In genomic region chr14:60753264-60754126, GRCh38 we compare ENCODE assay signal across 9 cellular contexts. TPM values are rescaled to one million over a fixed set of nuclear protein-coding genes. Genes with fewer than 3 reads are reported as not detected.
DNase-seq lines count a peak whose midpoint lies in the region; ATAC-seq, FAIRE-seq and TF ChIP-seq lines count a peak whose summit lies in the region.
"Had no signal": no experiment of that assay in that cellular context is flagged by ENCODE, and none has a peak within 500 bp of the region (broad histone marks: within the 10 kb centered on the region; RNA-seq: fewer than 3 reads in every experiment).

No MANE protein-coding gene starts in this region.

- no peaks in the 10 kb centered on the region for H3K9me3 Mint-ChIP-seq in activated CD4-positive, alpha-beta T cell treated with anti-CD3 and anti-CD28 coated beads, Interleukin-2, amount 10 ng/mL, durations not matched to agents 24 days and 14 days

- CTCF ChIA-PET in HepG2 (lab: Yijun Ruan, JAX; ENCODE audit: low intra/inter-chr PET ratio, low total read pairs) = no interaction called here

- in situ Hi-C loops in HepG2 (cut with HindIII; ENCODE audit: extremely low pct_ligation_motif_present, low pct_unique_long_range_greater_than_20kb) = no loop called here

- POLR2A ChIA-PET in HepG2 (lab: Yijun Ruan, JAX) = no interaction called here

- TF ChIP-seq EP300 in HepG2 (IDR thresholded peaks at IDR 0.05; ENCODE audit: low read depth in 2 of 2, low read length in 2 of 2) (no peak), HepG2 (CRISPR knock-in tag; IDR thresholded peaks at IDR 0.05; ENCODE audit: borderline replicate concordance) (no peak)

- peaks cover 65% of the 10 kb centered on the region for H3K79me2 ChIP-seq in HepG2 (ENCODE audit: insufficient read depth, low read length)

- intact Hi-C loops in right lobe of liver (cut with DNase I) (no loop called here), HepG2 (cut with micrococcal nuclease; ENCODE audit: unreplicated experiment) (no loop called here), mucosa of descending colon (cut with DNase I, micrococcal nuclease) (no loop called here), sciatic nerve (cut with DNase I) (no loop called here)
- intact Hi-C loops in activated CD4-positive, alpha-beta T cell treated with anti-CD3 and anti-CD28 coated beads, Interleukin-2, amount 10 ng/mL, durations not matched to agents 24 days and 14 days (cut with micrococcal nuclease) = loop anchor here (1.0 to 10.0 kb wide), 11 partner anchors 19 to 909 kb away; partner anchors contain the start of genes MNAT1, PCNX4, SLC38A6 and TRMT5

- no peak overlapping the region for H3K9ac ChIP-seq in HepG2 (ENCODE audit: insufficient read depth, low read depth, low read length)

- H3K27ac ChIP-seq in right lobe of liver (no peak overlapping the region), HepG2 (ENCODE audit: extremely low read length, insufficient read depth, low read length) (no peak overlapping the region)

- ATAC-seq in right lobe of liver (peak in 3 of 4 donors; percentile 27 to 50 (median 43)), HepG2 (no peak), HG03457 (IDR thresholded peaks at IDR 0.05; ENCODE audit: unreplicated experiment) (peak; percentile 97), mucosa of descending colon (peak; percentile 85), sciatic nerve (no peak)

- no peaks in the 10 kb centered on the region for H3K27me3 ChIP-seq in right lobe of liver
- H3K27me3 ChIP-seq in HepG2 (ENCODE audit: control insufficient read depth in 1 of 2, insufficient read depth in 2 of 2, low read length in 2 of 2) = no peaks in the 10 kb centered on the region

- H4K20me1 ChIP-seq in HepG2 (ENCODE audit: insufficient read depth, low read length) = no peaks in the 10 kb centered on the region; the same call in 1 of the 2 replicates

- WGBS in right lobe of liver (ENCODE audit: insufficient coverage, low coverage, low lambda C conversion rate, missing lambda C conversion rate) = 52% methylated on average over 6 of the region's 7 CpGs
- 99% methylated on average over 7 of the region's 7 CpGs for WGBS in HepG2 (ENCODE audit: low lambda C conversion rate)

- no peak for TF ChIP-seq POLR2A in right lobe of liver (IDR thresholded peaks at IDR 0.05)
- no peak for TF ChIP-seq POLR2A in HepG2 (IDR thresholded peaks at IDR 0.05; ENCODE audit: insufficient read depth in 1 of 2, low read depth in 2 of 2, low read length in 2 of 2)

- no peak for TF ChIP-seq RAD21 in HepG2 (CRISPR knock-in tag; IDR thresholded peaks at IDR 0.05)

- FAIRE-seq in HepG2 (lab: Jason Lieb, UNC) = no peak
- FAIRE-seq: bronchial epithelial cell had no signal

- no TSS peak for BruUV-seq in HepG2 (replicated peaks; lab: Mats Ljungman, UMichigan)

- DNase-seq in right lobe of liver (no peak), HepG2 (ENCODE audit: low spot score) (no peak), mucosa of descending colon (peak in 1 of 3 donors; percentile 17), amniotic stem cell (lab: John Stamatoyannopoulos, UW) (no peak), sciatic nerve (ENCODE audit: low spot score) (no peak), HUDEP-2 (lab: John Stamatoyannopoulos, UW; ENCODE audit: unreplicated experiment in 76 of 76) (no peak)
- DNase-seq in activated CD4-positive, alpha-beta T cell treated with anti-CD3 and anti-CD28 coated beads, Interleukin-2, amount 10 ng/mL, durations not matched to agents 24 days and 14 days = peak; percentile 92

- TF ChIP-seq CTCF in right lobe of liver (IDR thresholded peaks at IDR 0.05) (no peak), HepG2 (CRISPR knock-in tag; IDR thresholded peaks at IDR 0.05) (no peak), mucosa of descending colon (IDR thresholded peaks at IDR 0.05) (no peak)

- H3K9me3 ChIP-seq in right lobe of liver (no peaks in the 10 kb centered on the region), HepG2 (ENCODE audit: low read length) (no peaks in the 10 kb centered on the region), mucosa of descending colon (no peaks in the 10 kb centered on the region)

- peaks cover 3% of the 10 kb centered on the region for H3K27me3 Mint-ChIP-seq in activated CD4-positive, alpha-beta T cell treated with anti-CD3 and anti-CD28 coated beads, Interleukin-2, amount 10 ng/mL, durations not matched to agents 24 days and 14 days

- peak overlapping the region; percentile 69 for H3K4me3 Mint-ChIP-seq in activated CD4-positive, alpha-beta T cell treated with anti-CD3 and anti-CD28 coated beads, Interleukin-2, amount 10 ng/mL, durations not matched to agents 24 days and 14 days

- H3K36me3 Mint-ChIP-seq in activated CD4-positive, alpha-beta T cell treated with anti-CD3 and anti-CD28 coated beads, Interleukin-2, amount 10 ng/mL, durations not matched to agents 24 days and 14 days (ENCODE audit: low read depth) = peaks cover 6% of the 10 kb centered on the region

- H3K27ac Mint-ChIP-seq in activated CD4-positive, alpha-beta T cell treated with anti-CD3 and anti-CD28 coated beads, Interleukin-2, amount 10 ng/mL, durations not matched to agents 24 days and 14 days = peak overlapping the region; percentile 90

- H3K36me3 ChIP-seq in right lobe of liver (no peaks in the 10 kb centered on the region), HepG2 (replicated peaks in 1 of 2; ENCODE audit: control insufficient read depth in 1 of 2, insufficient read depth in 2 of 2, low read length in 2 of 2) (peaks cover 0 to 2% of the 10 kb centered on the region in 2 experiments; a peak in 1 of 5 replicates), mucosa of descending colon (ENCODE audit: low read depth) (no peaks in the 10 kb centered on the region)

- peaks cover 49% of the 10 kb centered on the region for H3K4me1 Mint-ChIP-seq in activated CD4-positive, alpha-beta T cell treated with anti-CD3 and anti-CD28 coated beads, Interleukin-2, amount 10 ng/mL, durations not matched to agents 24 days and 14 days

- H3K4me1 ChIP-seq in right lobe of liver = no peaks in the 10 kb centered on the region
- no peaks in the 10 kb centered on the region for H3K4me1 ChIP-seq in HepG2 (ENCODE audit: insufficient read depth, low read length)
- no peaks in the 10 kb centered on the region for H3K4me1 ChIP-seq in mucosa of descending colon (ENCODE audit: low read depth)

- H3K4me3 ChIP-seq in right lobe of liver (no peak overlapping the region), HepG2 (replicated peaks in 1 of 3; ENCODE audit: insufficient read depth in 1 of 3, low read depth in 2 of 3, low read length in 3 of 3) (no peak overlapping the region), mucosa of descending colon (no peak overlapping the region)

- H3K4me2 ChIP-seq in HepG2 (ENCODE audit: low read depth, low read length) = no peak overlapping the region

- no peak overlapping the region for H2AFZ ChIP-seq in HepG2 (ENCODE audit: low read length)

RNA-seq across cellular contexts. Expression of gene MNAT1, which starts 18.9 kb away (rescaled TPM):
- total RNA-seq in right lobe of liver = 10 to 100 TPM; 10.5 to 15.2 (median 12.3) TPM
- 94.8 and 130 TPM in 2 replicates for total RNA-seq in HepG2 (2016; rRNA removed; fragmentation: Illumina TruSeq; extraction: Trizol)
- total RNA-seq in HepG2 (2016; cell fraction: cytosol; rRNA removed; fragmentation: Illumina TruSeq; extraction: Trizol; ENCODE audit: low read depth) = 60.3 and 68.8 TPM in 2 replicates
- 93.8 and 135 TPM in 2 replicates for total RNA-seq in HepG2 (2016; cell fraction: insoluble cytoplasmic fraction; rRNA removed; fragmentation: Illumina TruSeq; extraction: Trizol)
- total RNA-seq in HepG2 (2016; cell fraction: membrane; rRNA removed; fragmentation: Illumina TruSeq; extraction: Trizol) = 31.2 and 38.1 TPM in 2 replicates
- total RNA-seq in HepG2 (2016; cell fraction: nucleus; rRNA removed; fragmentation: Illumina TruSeq; extraction: Trizol) = 93.5 and 99.8 TPM in 2 replicates
- polyA plus RNA-seq in HepG2 (2011; rRNA removed) = 45.8 and 49.2 TPM in 2 replicates
- 31.1 and 41.1 TPM in 2 replicates for polyA plus RNA-seq in HepG2 (2011; cell fraction: cytosol; rRNA removed)
- polyA plus RNA-seq in HepG2 (2011; cell fraction: nucleus; rRNA removed) = 15.4 and 16.3 TPM in 2 replicates
- 41.3 and 44.6 TPM in 2 replicates for polyA plus RNA-seq in HepG2 (2012)
- 8.7 and 10.2 TPM in 2 replicates for polyA plus RNA-seq in HepG2 (2016; cell fraction: cytosol; fragmentation: Illumina TruSeq; extraction: Trizol; ENCODE audit: low read depth)
- 107 and 116 TPM in 2 replicates for polyA plus RNA-seq in HepG2 (2016; cell fraction: insoluble cytoplasmic fraction; fragmentation: Illumina TruSeq; extraction: Trizol; ENCODE audit: low read depth)
- 12.3 and 12.4 TPM in 2 replicates for polyA plus RNA-seq in HepG2 (2016; cell fraction: membrane; fragmentation: Illumina TruSeq; extraction: Trizol; ENCODE audit: low read depth)
- polyA plus RNA-seq in HepG2 (2016; cell fraction: nucleus; fragmentation: Illumina TruSeq; extraction: Trizol; ENCODE audit: insufficient read depth, low read depth) = 39.6 and 40.0 TPM in 2 replicates
- 20.6 and 44.6 TPM in 2 replicates for polyA minus RNA-seq in HepG2 (2011; rRNA and poly(A)+ RNA removed; ENCODE audit: low replicate concordance)
- polyA minus RNA-seq in HepG2 (2011; cell fraction: cytosol; rRNA and poly(A)+ RNA removed) = 24.3 and 30.5 TPM in 2 replicates
- polyA minus RNA-seq in HepG2 (2011; cell fraction: nucleus; rRNA and poly(A)+ RNA removed) = 113 and 135 TPM in 2 replicates
- total RNA-seq in activated CD4-positive, alpha-beta T cell treated with anti-CD3 and anti-CD28 coated beads, Interleukin-2, amount 10 ng/mL, durations not matched to agents 24 days and 14 days = 42.6 and 45.0 TPM in 2 replicates
- total RNA-seq in mucosa of descending colon = 10 to 100 TPM; 13.4 to 19.8 (median 14.3) TPM
- total RNA-seq in sciatic nerve = 39.9 TPM

RNA-seq across cellular contexts. Expression of gene SIX4, which starts 29.3 kb away (rescaled TPM):
- total RNA-seq in right lobe of liver (under 1 TPM in 5 of 6 experiments, not detected in 1; 0.04 to 0.43 (median 0.23) TPM), HepG2 (2016; rRNA removed; fragmentation: Illumina TruSeq; extraction: Trizol) (6.0 and 6.7 TPM in 2 replicates), mucosa of descending colon (under 1 TPM; 0.12 to 0.82 (median 0.14) TPM), sciatic nerve (2.2 TPM)
- total RNA-seq in HepG2 (2016; cell fraction: cytosol; rRNA removed; fragmentation: Illumina TruSeq; extraction: Trizol; ENCODE audit: low read depth) = 0.35 and 0.51 TPM in 2 replicates
- total RNA-seq in HepG2 (2016; cell fraction: insoluble cytoplasmic fraction; rRNA removed; fragmentation: Illumina TruSeq; extraction: Trizol) = 5.4 and 5.9 TPM in 2 replicates
- 2.6 and 3.0 TPM in 2 replicates for total RNA-seq in HepG2 (2016; cell fraction: membrane; rRNA removed; fragmentation: Illumina TruSeq; extraction: Trizol)
- total RNA-seq in HepG2 (2016; cell fraction: nucleus; rRNA removed; fragmentation: Illumina TruSeq; extraction: Trizol) = 5.0 and 6.1 TPM in 2 replicates
- 4.5 and 5.0 TPM in 2 replicates for polyA plus RNA-seq in HepG2 (2011; rRNA removed)
- 2.4 and 3.0 TPM in 2 replicates for polyA plus RNA-seq in HepG2 (2011; cell fraction: cytosol; rRNA removed)
- polyA plus RNA-seq in HepG2 (2011; cell fraction: nucleus; rRNA removed) = 4.1 and 4.4 TPM in 2 replicates
- polyA plus RNA-seq in HepG2 (2012) = 3.2 and 3.9 TPM in 2 replicates
- polyA plus RNA-seq in HepG2 (2016; cell fraction: cytosol; fragmentation: Illumina TruSeq; extraction: Trizol; ENCODE audit: low read depth) = 0.10 and 0.14 TPM in 2 replicates
- 2.9 and 5.1 TPM in 2 replicates for polyA plus RNA-seq in HepG2 (2016; cell fraction: insoluble cytoplasmic fraction; fragmentation: Illumina TruSeq; extraction: Trizol; ENCODE audit: low read depth)
- 0.61 and 0.83 TPM in 2 replicates for polyA plus RNA-seq in HepG2 (2016; cell fraction: membrane; fragmentation: Illumina TruSeq; extraction: Trizol; ENCODE audit: low read depth)
- 5.3 and 7.3 TPM in 2 replicates for polyA plus RNA-seq in HepG2 (2016; cell fraction: nucleus; fragmentation: Illumina TruSeq; extraction: Trizol; ENCODE audit: insufficient read depth, low read depth)
- polyA minus RNA-seq in HepG2 (2011; rRNA and poly(A)+ RNA removed; ENCODE audit: low replicate concordance) = 8.9 and 18.4 TPM in 2 replicates
- polyA minus RNA-seq in HepG2 (2011; cell fraction: cytosol; rRNA and poly(A)+ RNA removed) = 5.5 and 6.8 TPM in 2 replicates
- 5.7 and 8.0 TPM in 2 replicates for polyA minus RNA-seq in HepG2 (2011; cell fraction: nucleus; rRNA and poly(A)+ RNA removed)
- 0.23 and 0.52 TPM in 2 replicates for total RNA-seq in activated CD4-positive, alpha-beta T cell treated with anti-CD3 and anti-CD28 coated beads, Interleukin-2, amount 10 ng/mL, durations not matched to agents 24 days and 14 days

Comparison
In these comparisons a context has a peak if more than half of its experiments do, and no peak if none do; other contexts are left out.
1. ATAC-seq: peak in right lobe of liver (3 of 4), HG03457 (single experiment) and mucosa of descending colon (single experiment); none in HepG2 (single experiment) and sciatic nerve (single experiment).